ENCODE assay signal across 22 cellular contexts in the genomic region with DNA sequence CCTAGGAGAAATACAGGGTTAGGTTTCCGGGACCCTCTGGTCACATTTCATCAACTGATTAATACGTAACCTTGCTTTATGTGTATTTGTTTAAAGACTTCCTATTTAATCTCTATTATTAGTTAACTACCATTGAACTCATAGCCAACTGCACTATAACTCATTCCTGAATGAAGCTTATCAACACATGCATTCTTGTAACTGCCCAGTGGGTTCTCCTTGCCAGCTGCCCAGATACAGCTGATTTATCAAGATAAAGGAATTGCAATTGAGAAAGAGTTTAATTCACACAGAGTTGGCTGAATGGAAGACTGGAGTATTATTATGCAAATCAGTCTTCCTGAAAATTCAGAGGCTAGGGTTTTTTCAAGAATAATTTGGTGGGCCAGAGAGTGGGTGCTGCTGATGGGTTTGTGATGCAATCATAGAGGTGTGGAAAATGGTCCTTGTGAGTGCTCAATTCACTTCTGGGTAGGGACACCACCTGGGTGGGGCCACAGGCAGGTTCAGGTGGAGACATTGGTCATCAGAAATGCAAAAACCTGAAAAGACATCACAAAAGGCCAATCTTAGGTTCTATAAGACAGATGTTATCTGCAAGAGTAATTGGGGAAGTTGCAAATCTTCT. TPM values are rescaled to one million over a fixed set of nuclear protein-coding genes. Genes with fewer than 3 reads are reported as not detected.
"Had no signal": no experiment of that assay in that cellular context is flagged by ENCODE, and none has a peak within 500 bp of the region (broad histone marks: within the 10 kb centered on the region; RNA-seq: fewer than 3 reads in every experiment).

No MANE protein-coding gene starts in this region.

- H3K27ac Mint-ChIP-seq: mesothelial cell of epicardium had no signal

- H3K9me3 ChIP-seq: transverse colon, vagina had no signal

- H3K27me3 ChIP-seq: dorsolateral prefrontal cortex, transverse colon, vagina had no signal

- H3K36me3 ChIP-seq: transverse colon, vagina had no signal

- H3K4me3 ChIP-seq: dorsolateral prefrontal cortex, lung, transverse colon, vagina had no signal

- H3K4me3 Mint-ChIP-seq: activated T-cell treated with anti-CD3 and anti-CD28 coated beads, Interleukin-2, amount 50 U/mL, for 4 hours; mesothelial cell of epicardium; nephron had no signal

- H3K27ac ChIP-seq: dorsolateral prefrontal cortex, epithelial cell of prostate, transverse colon, vagina had no signal

- ATAC-seq: activated T-cell treated with anti-CD3 and anti-CD28 coated beads, Interleukin-2, amount 50 U/mL, for 4 hours had no signal

- FAIRE-seq: frontal cortex, keratinocyte had no signal

- H3K4me1 ChIP-seq: transverse colon, vagina had no signal

- DNase-seq: activated CD4-positive, alpha-beta T cell treated with anti-CD3 and anti-CD28 coated beads, Interleukin-2, amount 50 U/mL, for 1 hour; activated CD8-positive, alpha-beta memory T cell treated with anti-CD3 and anti-CD28 coated beads, Interleukin-2, amount 50 U/mL, for 4 hours; activated effector memory CD4-positive, alpha-beta T cell treated with Interleukin-2 at 50 U/mL for 16 hours; activated naive CD4-positive, alpha-beta T cell treated with anti-CD3 and anti-CD28 coated beads, Interleukin-2, amount 50 U/mL, for 16 hours; activated T-cell treated with anti-CD3 and anti-CD28 coated beads, Interleukin-2, amount 50 U/mL, for 4 hours; caudate nucleus; dorsolateral prefrontal cortex; hypothalamus; nucleus accumbens; posterior cingulate gyrus; retina; stimulated activated naive CD4-positive, alpha-beta T cell treated with Interleukin-2 at 50 U/mL for 16 hours; substantia nigra; transverse colon had no signal

- H3K9me3 Mint-ChIP-seq: activated T-cell treated with anti-CD3 and anti-CD28 coated beads, Interleukin-2, amount 50 U/mL, for 4 hours had no signal

RNA-seq across cellular contexts. Expression of a gene that starts 21.1 kb away (rescaled TPM):
- total RNA-seq: T-helper 2 cell treated with Interferon-gamma antibody and Interleukin-4, amounts not matched to agents 100 ng/mL and 5 ng/mL, for 36 hours had no signal
- polyA plus RNA-seq: keratinocyte had no signal
